26 cellular contexts compared by ENCODE assay signal in genomic region chr1:74271503-74271902, GRCh38. TPM values are rescaled to one million over a fixed set of nuclear protein-coding genes. Genes with fewer than 3 reads are reported as not detected.
DNase-seq lines count a peak whose midpoint lies in the region; FAIRE-seq and TF ChIP-seq lines count a peak whose summit lies in the region.
"Had no signal": no experiment of that assay in that cellular context is flagged by ENCODE, and none has a peak within 500 bp of the region (broad histone marks: within the 10 kb centered on the region; RNA-seq: fewer than 3 reads in every experiment).

No MANE protein-coding gene starts in this region.

- no peak overlapping the region for H2BK20ac ChIP-seq in H1 (ENCODE audit: low read length)

- H2AK5ac ChIP-seq in H1 (ENCODE audit: low read depth, low read length): no peak overlapping the region

- H3K23me2 ChIP-seq in H1 (ENCODE audit: low read depth, low read length): no peaks in the 10 kb centered on the region

- POLR2A ChIA-PET in H1 (lab: Charles Lee; ENCODE audit: partially characterized antibody): no interaction called here

- H3K4me2 ChIP-seq in H1 (ENCODE audit: insufficient read depth in 1 of 2, low read depth in 2 of 2, low read length in 2 of 2) (no peak overlapping the region), neural cell (ENCODE audit: low read length) (no peak overlapping the region)
- H3K4me2 ChIP-seq: BLaER1 treated with 17β-estradiol and CSF1 and Interleukin-3, amounts not matched to agents 10 nM and 100 nM had no signal

- no peak overlapping the region for H4K5ac ChIP-seq in H1 (ENCODE audit: insufficient read length, low read depth, low read length)

- peak in 2 of 3 experiments; percentile 9 to 49; a peak in 2 of 4 replicates for TF ChIP-seq CTCF in H1 (IDR thresholded peaks at IDR 0.05; ENCODE audit: control extremely low read depth in 1 of 3, insufficient read depth in 1 of 3, low read depth in 1 of 3, low read length in 3 of 3)
- no peak for TF ChIP-seq CTCF in neural cell (IDR thresholded peaks at IDR 0.05; ENCODE audit: poor library complexity, severe bottlenecking)

- no peak overlapping the region for H2BK120ac ChIP-seq in H1 (replicated peaks; ENCODE audit: low read depth, low read length)

- TF ChIP-seq POLR2A in H1 (IDR thresholded peaks at IDR 0.05; ENCODE audit: control extremely low read depth in 1 of 2, low read depth in 2 of 2, low read length in 2 of 2): no peak

- CTCF ChIA-PET in H1 (lab: Charles Lee; ENCODE audit: partially characterized antibody): interaction anchor here (0.7 to 1.9 kb wide), 4 partner anchors 9 to 694 kb away, joined by 3 to 9 read pairs (median 5); no protein-coding TSS in a partner anchor

- H2BK5ac ChIP-seq in H1 (ENCODE audit: low read depth, low read length): no peak overlapping the region

- DNase-seq in DMS53 (lab: John Stamatoyannopoulos, UW) (peak; percentile 57), DMS53 treated with DMSO at 0.1 percent for 48 hours (lab: John Stamatoyannopoulos, UW; ENCODE audit: unreplicated experiment) (no peak), NCI-H146 (lab: John Stamatoyannopoulos, UW) (peak; percentile 31), H1 (ENCODE audit: low read depth in 1 of 2, low spot score in 2 of 2) (peak in 1 of 2 experiments; percentile 1), activated gamma-delta T cell treated with Interleukin-2 at 50 U/mL for 16 hours (no peak), NCI-H446 (lab: John Stamatoyannopoulos, UW) (no peak), substantia nigra (lab: John Stamatoyannopoulos, UW) (no peak)
- DNase-seq: 8988T; CD8-positive, alpha-beta T cell; DMS153; GDM1; HFFc6; NCI-H1092; NCI-H1436; NCI-H2081; NCI-H2171; NCI-H345; NCI-H526 treated with DMSO at 0.1 percent for 48 hours; Peyer's patch had no signal

- no peaks in the 10 kb centered on the region for H3K79me2 ChIP-seq in H1 (ENCODE audit: control insufficient read depth in 1 of 2, insufficient read depth in 2 of 2, low read length in 2 of 2)
- H3K79me2 ChIP-seq in neural cell (replicated peaks; ENCODE audit: insufficient read depth, low read length): no peaks in the 10 kb centered on the region

- H3K56ac ChIP-seq in H1 (replicated peaks; ENCODE audit: insufficient read length, low read depth, low read length): no peak overlapping the region

- H3K9ac ChIP-seq in H1 (replicated peaks in 1 of 4; ENCODE audit: extremely low read depth in 1 of 4, low read depth in 3 of 4, low read length in 3 of 4): no peak overlapping the region
- H3K9ac ChIP-seq in neural cell (ENCODE audit: low read length): no peak overlapping the region
- H3K9ac ChIP-seq: BLaER1 treated with 17β-estradiol and CSF1 and Interleukin-3, amounts not matched to agents 10 nM and 100 nM had no signal

- peak; percentile 20 to 40; a peak in 1 of 4 replicates for TF ChIP-seq RAD21 in H1 (IDR thresholded peaks at IDR 0.05 in 1 of 2, conservative IDR thresholded peaks at IDR 0.05 in 1 of 2; ENCODE audit: low read depth in 2 of 2, low read length in 2 of 2)
- TF ChIP-seq RAD21 in neural cell (conservative IDR thresholded peaks at IDR 0.05): peak; percentile 12

- no peaks in the 10 kb centered on the region for H3K9me2 ChIP-seq in neural cell (ENCODE audit: insufficient read depth, low read length)

- no peaks in the 10 kb centered on the region for H3K4me1 ChIP-seq in H1 (replicated peaks in 1 of 4; ENCODE audit: control insufficient read depth in 3 of 4, insufficient read depth in 4 of 4, low read length in 3 of 4)
- H3K4me1 ChIP-seq: BLaER1 treated with 17β-estradiol and CSF1 and Interleukin-3, amounts not matched to agents 10 nM and 100 nM; Peyer's patch had no signal

- no peak overlapping the region for H4K91ac ChIP-seq in H1 (replicated peaks; ENCODE audit: insufficient read length, low read length)

- no peak overlapping the region for H3K23ac ChIP-seq in H1 (ENCODE audit: insufficient read length)

- TF ChIP-seq EP300 in H1 (IDR thresholded peaks at IDR 0.05; ENCODE audit: borderline replicate concordance in 1 of 2, low read depth in 2 of 2, low read length in 2 of 2): no peak
- no peak for TF ChIP-seq EP300 in neural cell (conservative IDR thresholded peaks at IDR 0.05; ENCODE audit: poor library complexity, severe bottlenecking)

- H2AFZ ChIP-seq in H1 (ENCODE audit: low read length) (0 out of 2 replicates have a peak overlapping the region, but pooled peaks have one; percentile 9), neural cell (ENCODE audit: low read depth, low read length) (no peak overlapping the region)

- H4K8ac ChIP-seq in H1 (ENCODE audit: extremely low read depth, insufficient read depth, low read length): no peak overlapping the region

- WGBS in H1 (ENCODE audit: extremely low coverage in 1 of 2, insufficient coverage in 1 of 2, insufficient read length in 1 of 2, insufficient replicate concordance in 2 of 2, low coverage in 1 of 2, low lambda C conversion rate in 2 of 2, missing lambda C conversion rate in 1 of 2), 2 experiments: 95% methylated on average over 2 of the region's 2 CpGs; no CpG with 5 or more reads in 1 of the 2 experiments

- H3K4ac ChIP-seq in H1 (replicated peaks; ENCODE audit: insufficient read length, low read depth, low read length): no peak overlapping the region

- H3K18ac ChIP-seq in H1 (ENCODE audit: extremely low read depth, low read length): no peak overlapping the region

- H3K36me3 ChIP-seq in H1 (ENCODE audit: control insufficient read depth in 2 of 4, insufficient read depth in 4 of 4, low read length in 3 of 4) (no peaks in the 10 kb centered on the region), neural cell (ENCODE audit: insufficient read depth, low read length) (no peaks in the 10 kb centered on the region)
- H3K36me3 ChIP-seq: BLaER1 treated with 17β-estradiol and CSF1 and Interleukin-3, amounts not matched to agents 10 nM and 100 nM; Peyer's patch had no signal

- H4K20me1 ChIP-seq in H1 (replicated peaks in 1 of 2; ENCODE audit: control insufficient read depth in 1 of 2, insufficient read depth in 2 of 2, low read length in 2 of 2) (no peaks in the 10 kb centered on the region), neural cell (ENCODE audit: insufficient read depth) (no peaks in the 10 kb centered on the region)
- H4K20me1 ChIP-seq: BLaER1 treated with 17β-estradiol and CSF1 and Interleukin-3, amounts not matched to agents 10 nM and 100 nM had no signal

- no peaks in the 10 kb centered on the region for H3K79me1 ChIP-seq in H1 (ENCODE audit: low read depth, low read length)

- FAIRE-seq in H1 (lab: Jason Lieb, UNC): no peak
- FAIRE-seq: GM18507, GM19239, H54, K562 had no signal

- H3K9me3 ChIP-seq in H1 (ENCODE audit: insufficient read depth in 2 of 2, low read depth in 1 of 2, low read length in 1 of 2) (no peaks in the 10 kb centered on the region; a peak in 1 of 4 replicates), neural cell (ENCODE audit: low read length) (no peaks in the 10 kb centered on the region)
- H3K9me3 ChIP-seq: Peyer's patch had no signal

- H3K27ac ChIP-seq in H1 (ENCODE audit: low read depth, low read length): no peak overlapping the region
- no peak overlapping the region for H3K27ac ChIP-seq in neural cell (ENCODE audit: low read length)
- H3K27ac ChIP-seq in substantia nigra (ENCODE audit: low read depth, low read length, poor library complexity, severe bottlenecking): no peak overlapping the region
- H3K27ac ChIP-seq: BLaER1 treated with 17β-estradiol and CSF1 and Interleukin-3, amounts not matched to agents 10 nM and 100 nM; Peyer's patch had no signal

- H3K14ac ChIP-seq in H1 (ENCODE audit: insufficient read length): no peak overlapping the region

- H3F3A ChIP-seq in neural cell (ENCODE audit: insufficient read depth, low read length, poor library complexity, severe bottlenecking): no peaks in the 10 kb centered on the region

- no peak overlapping the region for H2BK12ac ChIP-seq in H1 (ENCODE audit: low read depth, low read length)

- H3K27me3 ChIP-seq in H1 (replicated peaks in 1 of 4; ENCODE audit: control insufficient read depth in 3 of 4, extremely low read depth in 1 of 4, insufficient read depth in 3 of 4, low read length in 3 of 4): no peaks in the 10 kb centered on the region
- no peaks in the 10 kb centered on the region for H3K27me3 ChIP-seq in neural cell (ENCODE audit: insufficient read depth, low read depth, low read length)
- H3K27me3 ChIP-seq: BLaER1 treated with 17β-estradiol and CSF1 and Interleukin-3, amounts not matched to agents 10 nM and 100 nM; Peyer's patch had no signal

- H3K4me3 ChIP-seq in H1 (ENCODE audit: extremely low read depth in 1 of 4, insufficient read depth in 2 of 4, low read depth in 3 of 4, low read length in 4 of 4) (no peak overlapping the region), neural cell (ENCODE audit: low read length) (no peak overlapping the region)
- H3K4me3 ChIP-seq: BLaER1 treated with 17β-estradiol and CSF1 and Interleukin-3, amounts not matched to agents 10 nM and 100 nM; K562; Peyer's patch had no signal

- H2BK15ac ChIP-seq in H1 (ENCODE audit: low read length): no peak overlapping the region

TF ChIP-seq in H1, 55 proteins besides CTCF, POLR2A, EP300 and RAD21 (continues in another document):
- no peak for TF ChIP-seq KDM5A (IDR thresholded peaks at IDR 0.05; ENCODE audit: low read length)
- no peak for TF ChIP-seq TBP (IDR thresholded peaks at IDR 0.05; ENCODE audit: low read depth, low read length)
- TF ChIP-seq FOSL1 (IDR thresholded peaks at IDR 0.05; ENCODE audit: insufficient read depth, low read depth, low read length): no peak
- no peak for TF ChIP-seq SIRT6 (IDR thresholded peaks at IDR 0.05; ENCODE audit: low read length)
- TF ChIP-seq ASH2L (IDR thresholded peaks at IDR 0.05; ENCODE audit: low read length): no peak
- TF ChIP-seq TAF1 (IDR thresholded peaks at IDR 0.05; ENCODE audit: low read depth, low read length): no peak

TF ChIP-seq in neural cell, 6 proteins besides CTCF, POLR2A, EP300 and RAD21 (continues in another document):
- TF ChIP-seq POLR2AphosphoS5 (IDR thresholded peaks at IDR 0.05) (peak; percentile 59), SMC3 (conservative IDR thresholded peaks at IDR 0.05; ENCODE audit: poor library complexity) (no peak)

RNA-seq across cellular contexts. Expression of gene TNNI3K, which starts 36.3 kb away (rescaled TPM):
- total RNA-seq in H1 (2021; fragmentation: NEBNext Ultra II Directional; extraction: Animal tissue kit (Norgen Biotek cat#: 25700)): 0.19 and 0.48 TPM in 2 replicates
- 0.41 TPM in 1 of 2 replicates, not detected in the other for polyA plus RNA-seq in H1 (2011; rRNA removed)
- 0.57 TPM for polyA plus RNA-seq in H1 (2011; cell fraction: cytosol; rRNA removed)
- polyA plus RNA-seq in H1 (2011; cell fraction: nucleus; rRNA removed): 0.23 TPM
- polyA plus RNA-seq in H1 (2012, experiment 1 of 2): not detected in 4 replicates
- polyA plus RNA-seq in H1 (2012, experiment 2 of 2): not detected
- polyA plus RNA-seq in H1 (2013, experiment 1 of 2): 0.43 TPM
- polyA plus RNA-seq in H1 (2013, experiment 2 of 2): 0.42 TPM
- 1.1 and 1.8 TPM in 2 replicates for polyA minus RNA-seq in H1 (2011; rRNA and poly(A)+ RNA removed)
- not detected for polyA minus RNA-seq in H1 (2011; cell fraction: cytosol; rRNA and poly(A)+ RNA removed)
- 1.2 TPM for polyA minus RNA-seq in H1 (2011; cell fraction: nucleus; rRNA and poly(A)+ RNA removed)
- polyA plus RNA-seq in neural cell: 3.1 and 3.5 TPM in 2 replicates
- polyA minus RNA-seq in neural cell: 1.9 and 3.2 TPM in 2 replicates
- total RNA-seq: HFFc6, K562, LHCN-M2 had no signal

Comparison
In these comparisons a context has a peak if more than half of its experiments do, and no peak if none do; other contexts are left out.
1. DNase-seq: peak in DMS53 (single experiment) and NCI-H146 (single experiment); none in DMS53 treated with DMSO at 0.1 percent for 48 hours (single experiment), activated gamma-delta T cell treated with Interleukin-2 at 50 U/mL for 16 hours (single experiment), NCI-H446 (0 of 2) and substantia nigra (0 of 49).